Comparison of ENCODE assay signal across 8 cellular contexts in genomic region chr17:16589097-16589969, GRCh38. TPM values are rescaled to one million over a fixed set of nuclear protein-coding genes. Genes with fewer than 3 reads are reported as not detected.
A peak's percentile ranks its signal among the peaks of the same experiment; 100 is the strongest.
DNase-seq lines count a peak whose midpoint lies in the region; ATAC-seq and TF ChIP-seq lines count a peak whose summit lies in the region.

No MANE protein-coding gene starts in this region.

- peak overlapping the region; percentile 77 for H3K4me3 Mint-ChIP-seq in activated naive CD8-positive, alpha-beta T cell

- peak overlapping the region; percentile 98 for H3K4me2 ChIP-seq in osteoblast (ENCODE audit: insufficient read depth, low read length)

- H3K4me3 ChIP-seq in HFF-Myc (replicated peaks; ENCODE audit: low read depth, low read length) (peak overlapping the region; percentile 54), osteoblast (ENCODE audit: insufficient read depth, low read length) (peak overlapping the region; percentile 82), testis (peak overlapping the region; percentile 66 to 71)

- peak overlapping the region; percentile 97 for H2AFZ ChIP-seq in osteoblast (ENCODE audit: low read length)

- no peaks in the 10 kb centered on the region for H3K36me3 Mint-ChIP-seq in activated naive CD8-positive, alpha-beta T cell

- ATAC-seq in SK-N-SH treated with all-trans-retinoic acid at 6 μM for 48 hours, result peak; percentile 89

- no peaks in the 10 kb centered on the region for H3K9me3 Mint-ChIP-seq in activated naive CD8-positive, alpha-beta T cell (ENCODE audit: low read depth)

- TF ChIP-seq POLR2A in testis (IDR thresholded peaks at IDR 0.05), result no peak

- peaks cover 2% of the 10 kb centered on the region for H3K4me1 Mint-ChIP-seq in activated naive CD8-positive, alpha-beta T cell (ENCODE audit: low read depth)

- H3K27ac ChIP-seq in osteoblast (ENCODE audit: low read depth, low read length), result no peak overlapping the region
- H3K27ac ChIP-seq in testis, result peak overlapping the region; percentile 46 to 80

- WGBS in testis, 2 donors, result 5 to 28% methylated on average over 6 to 50 of the region's 53 CpGs

- H3K9me3 ChIP-seq in osteoblast (ENCODE audit: low read depth, low read length) (no peaks in the 10 kb centered on the region), testis (no peaks in the 10 kb centered on the region)

- H3K36me3 ChIP-seq in osteoblast (ENCODE audit: insufficient read depth, low read length), result no peaks in the 10 kb centered on the region
- H3K36me3 ChIP-seq in testis (ENCODE audit: low read depth, missing control alignments), result no peaks in the 10 kb centered on the region

- H3K27me3 Mint-ChIP-seq in activated naive CD8-positive, alpha-beta T cell, result peaks cover 11% of the 10 kb centered on the region

- no peaks in the 10 kb centered on the region for H3K79me2 ChIP-seq in osteoblast (ENCODE audit: insufficient read depth, low read length)

- intact Hi-C loops in head of caudate nucleus (cut with DNase I) (loop anchor here (5.0 kb wide), 1 partner anchor 52 kb away; no protein-coding TSS in a partner anchor), testis (cut with DNase I; ENCODE audit: low total_unique reads) (no loop called here)

- no peaks in the 10 kb centered on the region for H4K20me1 ChIP-seq in osteoblast (ENCODE audit: insufficient read depth, low read length)

- H3K4me1 ChIP-seq in osteoblast (ENCODE audit: insufficient read depth, low read length) (peaks cover 11% of the 10 kb centered on the region), testis (no peaks in the 10 kb centered on the region)

- DNase-seq in Daoy (ENCODE audit: low read depth) (peak; percentile 92), HFF-Myc (ENCODE audit: extremely low read depth, low read depth) (peak; percentile 65), NCI-H1092 (lab: John Stamatoyannopoulos, UW) (peak; percentile 79), head of caudate nucleus (peak; percentile 84 to 97 (median 93)), osteoblast (ENCODE audit: insufficient read length, low spot score, missing footprints) (peak; percentile 98), testis (peak; percentile 95)

- peaks cover 34% of the 10 kb centered on the region for H3K27me3 ChIP-seq in osteoblast (ENCODE audit: insufficient read depth, low read length)
- H3K27me3 ChIP-seq in testis, result no peaks in the 10 kb centered on the region

- H3K27ac Mint-ChIP-seq in activated naive CD8-positive, alpha-beta T cell, result no peak overlapping the region

- TF ChIP-seq CTCF in HFF-Myc (IDR thresholded peaks at IDR 0.05; ENCODE audit: low read depth, low read length, missing control alignments), result peak; percentile 98
- TF ChIP-seq CTCF in osteoblast (IDR thresholded peaks at IDR 0.05; ENCODE audit: extremely low read depth, low read depth, low read length), result peak; percentile 94
- peak; percentile 89 to 98 (median 94) for TF ChIP-seq CTCF in testis (IDR thresholded peaks at IDR 0.05)

TF ChIP-seq in SK-N-SH treated with all-trans-retinoic acid at 6 μM for 48 hours, 23 proteins besides CTCF, POLR2A, EP300 and RAD21:
- no peak for TF ChIP-seq ZNF8 (CRISPR knock-in tag; IDR thresholded peaks at IDR 0.05)

RNA-seq across cellular contexts. Expression of gene ZNF287, which starts 20.3 kb away (rescaled TPM):
- 6.6 and 8.3 TPM in 2 replicates for total RNA-seq in Daoy (2014; rRNA removed; shearing (Covaris generic))
- total RNA-seq in osteoblast (8.5 and 10.9 TPM in 2 replicates), testis (10 to 100 TPM in 1 of 2 donors, 1 to 10 TPM in 1; 8.5 to 12.1 TPM)
- polyA plus RNA-seq in testis (ENCODE audit: insufficient read depth, low read depth, low replicate concordance), result 3.7 TPM
